In genomic region chr1:104648269-104648691, GRCh38 we compare ENCODE assay signal across 8 cellular contexts.
DNase-seq lines count a peak whose midpoint lies in the region; ATAC-seq, FAIRE-seq and TF ChIP-seq lines count a peak whose summit lies in the region.

No MANE protein-coding gene starts in this region.

- ATAC-seq in GM21367 (IDR thresholded peaks at IDR 0.05; ENCODE audit: unreplicated experiment), result peak; percentile 68

- DNase-seq in COLO829 (ENCODE audit: low spot score) (peak; percentile 10), RCC 7860 (ENCODE audit: low spot score) (peak; percentile 22), iris pigment epithelial cell (ENCODE audit: low read depth) (peak; percentile 1), tibial nerve (ENCODE audit: low spot score in 2 of 2) (no peak)
- no peak for DNase-seq in stimulated activated naive CD4-positive, alpha-beta T cell treated with Interleukin-2 at 50 U/mL for 16 hours (lab: John Stamatoyannopoulos, UW)
- DNase-seq in activated naive CD4-positive, alpha-beta T cell (lab: John Stamatoyannopoulos, UW), result no peak

- FAIRE-seq in RCC 7860 (lab: Jason Lieb, UNC), result peak; percentile 31

- 0 to 8% methylated on average over 1 of the region's 1 CpG for WGBS in tibial nerve, 2 donors

- H3K27me3 ChIP-seq in tibial nerve, result no peaks in the 10 kb centered on the region

- no peak for TF ChIP-seq POLR2A in tibial nerve (IDR thresholded peaks at IDR 0.05)

- TF ChIP-seq CTCF in LNCAP (IDR thresholded peaks at IDR 0.05) (peak; percentile 82), tibial nerve (IDR thresholded peaks at IDR 0.05) (peak in 1 of 5 experiments; percentile 24)

- no peaks in the 10 kb centered on the region for H3K4me1 ChIP-seq in tibial nerve

- H3K4me3 ChIP-seq in tibial nerve, result no peak overlapping the region

- H3K27ac ChIP-seq in tibial nerve, result no peak overlapping the region

- no peaks in the 10 kb centered on the region for H3K9me3 ChIP-seq in tibial nerve

- H3K36me3 ChIP-seq in tibial nerve, result no peaks in the 10 kb centered on the region

- TF ChIP-seq EP300 in tibial nerve (IDR thresholded peaks at IDR 0.05), result no peak

Comparison
In these comparisons a context has a peak if more than half of its experiments do, and no peak if none do; other contexts are left out.
1. DNase-seq: peak in COLO829 (single experiment), RCC 7860 (single experiment) and iris pigment epithelial cell (single experiment); none in stimulated activated naive CD4-positive, alpha-beta T cell treated with Interleukin-2 at 50 U/mL for 16 hours (single experiment), activated naive CD4-positive, alpha-beta T cell (0 of 4) and tibial nerve (0 of 2).